Comparison of ENCODE assay signal across 8 cellular contexts in the genomic region with DNA sequence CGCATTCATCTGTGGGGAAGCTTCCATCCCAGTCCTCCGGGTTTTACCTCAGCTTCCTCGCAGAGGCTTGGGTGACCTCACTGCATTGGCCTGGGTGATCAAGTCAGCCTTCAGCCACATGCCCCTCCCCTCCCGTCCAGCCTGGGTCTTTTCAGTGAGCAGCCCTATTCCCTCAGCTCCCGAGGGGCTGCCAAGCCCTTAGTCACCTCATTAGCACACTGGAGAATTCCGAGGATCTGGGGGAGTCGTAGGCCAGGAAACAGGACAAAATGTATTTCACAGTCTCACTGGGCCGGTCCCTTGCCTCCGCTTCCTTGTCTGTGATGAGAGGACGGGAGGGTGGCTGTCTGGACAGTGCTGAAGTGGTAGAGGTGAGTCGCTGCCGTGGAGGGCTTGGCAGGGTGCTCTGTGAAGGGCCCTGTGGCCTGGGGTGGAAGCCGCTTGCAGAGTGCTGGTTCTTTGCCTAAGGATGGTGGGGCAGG. TPM values are rescaled to one million over a fixed set of nuclear protein-coding genes. Genes with fewer than 3 reads are reported as not detected.
DNase-seq lines count a peak whose midpoint lies in the region; ATAC-seq and TF ChIP-seq lines count a peak whose summit lies in the region.

No MANE protein-coding gene starts in this region.

- peak overlapping the region in 4 of 11 experiments; percentile 6 to 31 (median 15); a peak in 2 of 22 replicates for H3K27ac ChIP-seq in BLaER1 treated with 17β-estradiol and CSF1 and Interleukin-3, amounts not matched to agents 10 nM and 100 nM
- no peak overlapping the region for H3K27ac ChIP-seq in SJCRH30

- DNase-seq in SJCRH30 = peak; percentile 32 to 57
- peak; percentile 88 for DNase-seq in glomerular visceral epithelial cell (ENCODE audit: extremely low spot score)
- DNase-seq in osteocyte (ENCODE audit: extremely low spot score, unreplicated experiment) = no peak
- DNase-seq in NCI-H69 (lab: John Stamatoyannopoulos, UW) = no peak
- DNase-seq in DMS53 treated with DMSO at 0.1 percent for 48 hours (lab: John Stamatoyannopoulos, UW; ENCODE audit: unreplicated experiment) = no peak
- no peak for DNase-seq in Calu3

- intact Hi-C loops in Calu3 (cut with micrococcal nuclease; ENCODE audit: unreplicated experiment) = no loop called here

- H3K4me3 ChIP-seq in BLaER1 treated with 17β-estradiol and CSF1 and Interleukin-3, amounts not matched to agents 10 nM and 100 nM = no peak overlapping the region
- no peak overlapping the region for H3K4me3 ChIP-seq in SJCRH30

- H3K4me3 Mint-ChIP-seq in osteocyte (ENCODE audit: unreplicated experiment) (no peak overlapping the region), Calu3 (ENCODE audit: low read depth, unreplicated experiment) (no peak overlapping the region)
- no peak overlapping the region for H3K4me3 Mint-ChIP-seq in stimulated activated memory B cell treated with anti-CD40 and anti-IgM and Interleukin-4, amounts not matched to agents 10 μg/mL and 1 μg/mL and 100 μg/mL, for 72 hours

- H4K20me1 ChIP-seq in BLaER1 treated with 17β-estradiol and CSF1 and Interleukin-3, amounts not matched to agents 10 nM and 100 nM = peaks cover 95 to 100% (median 100%) of the 10 kb centered on the region in 11 experiments

- peak overlapping the region in 1 of 11 experiments; percentile 18; a peak in 2 of 22 replicates for H3K9ac ChIP-seq in BLaER1 treated with 17β-estradiol and CSF1 and Interleukin-3, amounts not matched to agents 10 nM and 100 nM

- H3K9me3 Mint-ChIP-seq in osteocyte (ENCODE audit: unreplicated experiment) (peaks cover 6% of the 10 kb centered on the region), Calu3 (ENCODE audit: low read depth, unreplicated experiment) (no peaks in the 10 kb centered on the region)
- H3K9me3 Mint-ChIP-seq in stimulated activated memory B cell treated with anti-CD40 and anti-IgM and Interleukin-4, amounts not matched to agents 10 μg/mL and 1 μg/mL and 100 μg/mL, for 72 hours = peaks cover 8% of the 10 kb centered on the region

- no TSS peak for BruUV-seq in Calu3 (replicated peaks; lab: Mats Ljungman, UMichigan)

- no peaks in the 10 kb centered on the region for H3K27me3 Mint-ChIP-seq in osteocyte (ENCODE audit: unreplicated experiment)
- no peaks in the 10 kb centered on the region for H3K27me3 Mint-ChIP-seq in stimulated activated memory B cell treated with anti-CD40 and anti-IgM and Interleukin-4, amounts not matched to agents 10 μg/mL and 1 μg/mL and 100 μg/mL, for 72 hours
- no peaks in the 10 kb centered on the region for H3K27me3 Mint-ChIP-seq in Calu3 (ENCODE audit: unreplicated experiment)

- H3K4me2 ChIP-seq in BLaER1 treated with 17β-estradiol and CSF1 and Interleukin-3, amounts not matched to agents 10 nM and 100 nM = peak overlapping the region in 9 of 11 experiments; percentile 2 to 91 (median 52); a peak in 10 of 22 replicates

- H3K4me1 Mint-ChIP-seq in osteocyte (ENCODE audit: unreplicated experiment) = peaks cover 45% of the 10 kb centered on the region
- H3K4me1 Mint-ChIP-seq in stimulated activated memory B cell treated with anti-CD40 and anti-IgM and Interleukin-4, amounts not matched to agents 10 μg/mL and 1 μg/mL and 100 μg/mL, for 72 hours = peaks cover 54% of the 10 kb centered on the region
- H3K4me1 Mint-ChIP-seq in Calu3 (ENCODE audit: low read depth, unreplicated experiment) = no peaks in the 10 kb centered on the region

- no peaks in the 10 kb centered on the region for H3K27me3 ChIP-seq in BLaER1 treated with 17β-estradiol and CSF1 and Interleukin-3, amounts not matched to agents 10 nM and 100 nM
- no peaks in the 10 kb centered on the region for H3K27me3 ChIP-seq in SJCRH30

- H3K4me1 ChIP-seq in BLaER1 treated with 17β-estradiol and CSF1 and Interleukin-3, amounts not matched to agents 10 nM and 100 nM = peaks cover 51 to 71% (median 63%) of the 10 kb centered on the region in 10 experiments
- H3K4me1 ChIP-seq in SJCRH30 = peaks cover 11% of the 10 kb centered on the region; the same call in 1 of the 2 replicates

- TF ChIP-seq CTCF in osteocyte (IDR thresholded peaks at IDR 0.05) (no peak), Calu3 (IDR thresholded peaks at IDR 0.05; ENCODE audit: unreplicated experiment) (no peak)

- no peak for ATAC-seq in stimulated activated memory B cell treated with anti-CD40 and anti-IgM and Interleukin-4, amounts not matched to agents 10 μg/mL and 1 μg/mL and 100 μg/mL, for 72 hours

- peaks cover 0 to 50% (median 22%) of the 10 kb centered on the region in 11 experiments; a peak in 16 of 22 replicates for H3K36me3 ChIP-seq in BLaER1 treated with 17β-estradiol and CSF1 and Interleukin-3, amounts not matched to agents 10 nM and 100 nM
- no peaks in the 10 kb centered on the region; the same call in 1 of the 2 replicates for H3K36me3 ChIP-seq in SJCRH30

- peaks cover 0 to 16% (median 8%) of the 10 kb centered on the region in 11 experiments; a peak in 8 of 22 replicates for H3K9me3 ChIP-seq in BLaER1 treated with 17β-estradiol and CSF1 and Interleukin-3, amounts not matched to agents 10 nM and 100 nM (replicated peaks in 1 of 11)
- H3K9me3 ChIP-seq in SJCRH30 (replicated peaks) = no peaks in the 10 kb centered on the region

- peak overlapping the region; percentile 47 for H3K27ac Mint-ChIP-seq in osteocyte (ENCODE audit: unreplicated experiment)
- no peak overlapping the region for H3K27ac Mint-ChIP-seq in stimulated activated memory B cell treated with anti-CD40 and anti-IgM and Interleukin-4, amounts not matched to agents 10 μg/mL and 1 μg/mL and 100 μg/mL, for 72 hours
- H3K27ac Mint-ChIP-seq in Calu3 (ENCODE audit: unreplicated experiment) = no peak overlapping the region

- H3K36me3 Mint-ChIP-seq in osteocyte (ENCODE audit: unreplicated experiment) = peaks cover 20% of the 10 kb centered on the region
- peaks cover 30% of the 10 kb centered on the region for H3K36me3 Mint-ChIP-seq in stimulated activated memory B cell treated with anti-CD40 and anti-IgM and Interleukin-4, amounts not matched to agents 10 μg/mL and 1 μg/mL and 100 μg/mL, for 72 hours
- no peaks in the 10 kb centered on the region for H3K36me3 Mint-ChIP-seq in Calu3 (ENCODE audit: insufficient read depth, unreplicated experiment)

- CTCF ChIA-PET in Calu3 (lab: Charles Lee) = no interaction called here

RNA-seq across cellular contexts. Expression of a gene that starts 19.9 kb away (rescaled TPM):
- 15.5 and 16.2 TPM in 2 replicates for total RNA-seq in SJCRH30 (2014; rRNA removed; shearing (Covaris generic))
- total RNA-seq in osteocyte (48.4 and 49.0 TPM in 2 replicates), Calu3 (2022) (13.9 and 15.2 TPM in 2 replicates)

Comparison
In these comparisons a context has a peak if more than half of its experiments do, and no peak if none do; other contexts are left out.
1. DNase-seq: peak in SJCRH30 (2 of 2) and glomerular visceral epithelial cell (single experiment); none in osteocyte (single experiment), NCI-H69 (single experiment), DMS53 treated with DMSO at 0.1 percent for 48 hours (single experiment) and Calu3 (single experiment).